Comparison of ENCODE assay signal across 1 cellular context in the genomic region with DNA sequence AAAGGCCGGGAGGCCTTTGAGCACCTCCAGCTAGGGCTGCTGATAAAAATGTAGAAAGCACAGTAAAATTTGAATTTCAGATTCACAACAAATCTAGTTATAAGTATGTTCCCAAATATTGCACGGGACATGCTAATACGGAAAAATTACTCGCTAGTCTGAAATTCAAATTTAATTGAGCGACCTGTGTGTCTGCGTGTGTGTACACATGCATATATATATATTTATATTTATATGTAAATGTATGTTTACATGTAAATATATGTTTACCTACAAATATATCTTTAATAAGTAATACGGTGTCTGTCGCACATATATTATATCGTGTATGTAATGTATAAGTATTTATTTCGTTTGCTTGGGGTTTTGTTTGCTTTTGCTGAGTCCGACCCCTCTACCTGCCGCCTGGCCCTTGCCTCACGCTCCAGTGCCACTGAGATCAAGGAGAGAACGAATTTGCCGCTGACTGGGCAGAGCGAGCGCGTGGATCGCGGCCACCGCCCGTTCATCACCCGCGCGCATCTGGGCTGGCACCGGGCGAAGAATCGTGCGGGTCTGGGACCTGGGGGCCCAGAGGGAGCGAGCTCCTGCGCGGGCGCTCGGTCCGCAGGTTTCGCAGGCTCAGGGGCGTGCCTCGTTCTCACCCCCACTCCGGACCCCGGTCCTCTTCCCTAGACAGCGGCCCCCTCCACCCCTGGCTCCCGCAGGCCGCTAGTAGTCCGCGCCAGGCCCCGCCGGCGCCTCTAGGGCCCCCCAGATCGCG.
A peak's percentile ranks its signal among the peaks of the same experiment; 100 is the strongest.
TF ChIP-seq lines count a peak whose summit lies in the region.

No MANE protein-coding gene starts in this region.

TF ChIP-seq in H1, 55 proteins besides CTCF, POLR2A, EP300 and RAD21:
- no peak for TF ChIP-seq ZNF274 (IDR thresholded peaks at IDR 0.05; ENCODE audit: borderline replicate concordance, extremely low read depth, low read length)
- no peak for TF ChIP-seq TBP (IDR thresholded peaks at IDR 0.05; ENCODE audit: low read depth, low read length)
- no peak for TF ChIP-seq BRCA1 (IDR thresholded peaks at IDR 0.05; ENCODE audit: low read depth, low read length)
- TF ChIP-seq TEAD4 (IDR thresholded peaks at IDR 0.05; ENCODE audit: low read depth, low read length), result no peak
- peak; percentile 95 for TF ChIP-seq RNF2 (IDR thresholded peaks at IDR 0.05; ENCODE audit: borderline replicate concordance, low read depth, low read length, missing control alignments, poor library complexity, severe bottlenecking)
- no peak for TF ChIP-seq KDM1A (IDR thresholded peaks at IDR 0.05; ENCODE audit: borderline replicate concordance, low read length)
- TF ChIP-seq CBX8 (IDR thresholded peaks at IDR 0.05; ENCODE audit: borderline replicate concordance, low read depth, low read length), result peak; percentile 96; the same call in 1 of the 2 replicates
- peak; percentile 29 for TF ChIP-seq SAP30 (IDR thresholded peaks at IDR 0.05; ENCODE audit: insufficient read depth, insufficient replicate concordance, low read length)
